ENCODE assay signal across 2 cellular contexts in the genomic region with DNA sequence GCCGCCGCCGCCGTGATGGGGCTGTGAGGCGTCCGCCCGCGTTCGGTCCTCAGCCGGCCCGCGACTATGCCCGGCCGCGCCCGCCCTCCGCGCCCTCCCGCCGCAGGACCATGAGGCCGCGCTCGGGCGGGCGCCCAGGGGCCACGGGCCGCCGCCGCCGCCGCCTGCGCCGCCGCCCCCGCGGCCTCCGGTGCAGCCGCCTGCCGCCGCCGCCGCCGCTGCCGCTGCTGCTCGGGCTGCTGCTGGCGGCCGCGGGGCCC.
TF ChIP-seq lines count a peak whose summit lies in the region.

No MANE protein-coding gene starts in this region.

TF ChIP-seq in IMR-90, 13 proteins besides CTCF, POLR2A, EP300 and RAD21 (continued from another document):
- TF ChIP-seq, protein P1, sequence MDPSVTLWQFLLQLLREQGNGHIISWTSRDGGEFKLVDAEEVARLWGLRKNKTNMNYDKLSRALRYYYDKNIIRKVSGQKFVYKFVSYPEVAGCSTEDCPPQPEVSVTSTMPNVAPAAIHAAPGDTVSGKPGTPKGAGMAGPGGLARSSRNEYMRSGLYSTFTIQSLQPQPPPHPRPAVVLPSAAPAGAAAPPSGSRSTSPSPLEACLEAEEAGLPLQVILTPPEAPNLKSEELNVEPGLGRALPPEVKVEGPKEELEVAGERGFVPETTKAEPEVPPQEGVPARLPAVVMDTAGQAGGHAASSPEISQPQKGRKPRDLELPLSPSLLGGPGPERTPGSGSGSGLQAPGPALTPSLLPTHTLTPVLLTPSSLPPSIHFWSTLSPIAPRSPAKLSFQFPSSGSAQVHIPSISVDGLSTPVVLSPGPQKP (IDR thresholded peaks at IDR 0.05; ENCODE audit: borderline replicate concordance, low read depth, low read length) = no peak
- TF ChIP-seq RFX5 (IDR thresholded peaks at IDR 0.05; ENCODE audit: low read depth, low read length) (no peak), CHD1 (IDR thresholded peaks at IDR 0.05; ENCODE audit: low read depth, low read length) (no peak), MAZ (IDR thresholded peaks at IDR 0.05; ENCODE audit: borderline replicate concordance, low read depth, low read length) (no peak), NFE2L2 (IDR thresholded peaks at IDR 0.05; ENCODE audit: low read depth, low read length) (no peak), FOS (IDR thresholded peaks at IDR 0.05; ENCODE audit: low read depth, low read length) (no peak), CEBPB (IDR thresholded peaks at IDR 0.05; ENCODE audit: low read depth, low read length) (no peak), BHLHE40 (IDR thresholded peaks at IDR 0.05; ENCODE audit: low read depth, low read length) (no peak)
- TF ChIP-seq, protein P2, sequence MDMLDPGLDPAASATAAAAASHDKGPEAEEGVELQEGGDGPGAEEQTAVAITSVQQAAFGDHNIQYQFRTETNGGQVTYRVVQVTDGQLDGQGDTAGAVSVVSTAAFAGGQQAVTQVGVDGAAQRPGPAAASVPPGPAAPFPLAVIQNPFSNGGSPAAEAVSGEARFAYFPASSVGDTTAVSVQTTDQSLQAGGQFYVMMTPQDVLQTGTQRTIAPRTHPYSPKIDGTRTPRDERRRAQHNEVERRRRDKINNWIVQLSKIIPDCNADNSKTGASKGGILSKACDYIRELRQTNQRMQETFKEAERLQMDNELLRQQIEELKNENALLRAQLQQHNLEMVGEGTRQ (IDR thresholded peaks at IDR 0.05; ENCODE audit: low read depth, low read length) = no peak

TF ChIP-seq in SK-N-SH, 30 proteins besides CTCF, POLR2A, EP300 and RAD21 (continued from another document):
- TF ChIP-seq, protein P3, sequence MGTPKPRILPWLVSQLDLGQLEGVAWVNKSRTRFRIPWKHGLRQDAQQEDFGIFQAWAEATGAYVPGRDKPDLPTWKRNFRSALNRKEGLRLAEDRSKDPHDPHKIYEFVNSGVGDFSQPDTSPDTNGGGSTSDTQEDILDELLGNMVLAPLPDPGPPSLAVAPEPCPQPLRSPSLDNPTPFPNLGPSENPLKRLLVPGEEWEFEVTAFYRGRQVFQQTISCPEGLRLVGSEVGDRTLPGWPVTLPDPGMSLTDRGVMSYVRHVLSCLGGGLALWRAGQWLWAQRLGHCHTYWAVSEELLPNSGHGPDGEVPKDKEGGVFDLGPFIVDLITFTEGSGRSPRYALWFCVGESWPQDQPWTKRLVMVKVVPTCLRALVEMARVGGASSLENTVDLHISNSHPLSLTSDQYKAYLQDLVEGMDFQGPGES (IDR thresholded peaks at IDR 0.05; ENCODE audit: low read depth, low read length) = no peak
- TF ChIP-seq, protein P4, sequence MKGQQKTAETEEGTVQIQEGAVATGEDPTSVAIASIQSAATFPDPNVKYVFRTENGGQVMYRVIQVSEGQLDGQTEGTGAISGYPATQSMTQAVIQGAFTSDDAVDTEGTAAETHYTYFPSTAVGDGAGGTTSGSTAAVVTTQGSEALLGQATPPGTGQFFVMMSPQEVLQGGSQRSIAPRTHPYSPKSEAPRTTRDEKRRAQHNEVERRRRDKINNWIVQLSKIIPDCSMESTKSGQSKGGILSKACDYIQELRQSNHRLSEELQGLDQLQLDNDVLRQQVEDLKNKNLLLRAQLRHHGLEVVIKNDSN (IDR thresholded peaks at IDR 0.05; ENCODE audit: borderline replicate concordance, low read depth) = no peak
- TF ChIP-seq EZH2phosphoT487 (IDR thresholded peaks at IDR 0.05; ENCODE audit: borderline replicate concordance, low read depth) (no peak), MEF2A (IDR thresholded peaks at IDR 0.05; ENCODE audit: borderline replicate concordance, low read depth) (no peak), TCF12 (IDR thresholded peaks at IDR 0.05) (no peak), SMC3 (IDR thresholded peaks at IDR 0.05; ENCODE audit: low read depth, low read length) (no peak), RXRA (IDR thresholded peaks at IDR 0.05; ENCODE audit: borderline replicate concordance, low read depth) (no peak), CHD2 (IDR thresholded peaks at IDR 0.05; ENCODE audit: low read length, partially characterized antibody) (no peak), FOSL2 (IDR thresholded peaks at IDR 0.05; ENCODE audit: borderline replicate concordance, low read depth) (no peak), MXI1 (IDR thresholded peaks at IDR 0.05; ENCODE audit: low read depth, low read length) (no peak), NFIC (IDR thresholded peaks at IDR 0.05; ENCODE audit: borderline replicate concordance) (no peak), TEAD4 (IDR thresholded peaks at IDR 0.05; ENCODE audit: borderline replicate concordance, insufficient read depth) (no peak), GATA2 (CRISPR knock-in tag; IDR thresholded peaks at IDR 0.05) (no peak)
- TF ChIP-seq, protein P5, sequence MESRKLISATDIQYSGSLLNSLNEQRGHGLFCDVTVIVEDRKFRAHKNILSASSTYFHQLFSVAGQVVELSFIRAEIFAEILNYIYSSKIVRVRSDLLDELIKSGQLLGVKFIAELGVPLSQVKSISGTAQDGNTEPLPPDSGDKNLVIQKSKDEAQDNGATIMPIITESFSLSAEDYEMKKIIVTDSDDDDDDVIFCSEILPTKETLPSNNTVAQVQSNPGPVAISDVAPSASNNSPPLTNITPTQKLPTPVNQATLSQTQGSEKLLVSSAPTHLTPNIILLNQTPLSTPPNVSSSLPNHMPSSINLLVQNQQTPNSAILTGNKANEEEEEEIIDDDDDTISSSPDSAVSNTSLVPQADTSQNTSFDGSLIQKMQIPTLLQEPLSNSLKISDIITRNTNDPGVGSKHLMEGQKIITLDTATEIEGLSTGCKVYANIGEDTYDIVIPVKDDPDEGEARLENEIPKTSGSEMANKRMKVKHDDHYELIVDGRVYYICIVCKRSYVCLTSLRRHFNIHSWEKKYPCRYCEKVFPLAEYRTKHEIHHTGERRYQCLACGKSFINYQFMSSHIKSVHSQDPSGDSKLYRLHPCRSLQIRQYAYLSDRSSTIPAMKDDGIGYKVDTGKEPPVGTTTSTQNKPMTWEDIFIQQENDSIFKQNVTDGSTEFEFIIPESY (IDR thresholded peaks at IDR 0.05; ENCODE audit: borderline replicate concordance, low read depth) = no peak
- TF ChIP-seq, protein P6, sequence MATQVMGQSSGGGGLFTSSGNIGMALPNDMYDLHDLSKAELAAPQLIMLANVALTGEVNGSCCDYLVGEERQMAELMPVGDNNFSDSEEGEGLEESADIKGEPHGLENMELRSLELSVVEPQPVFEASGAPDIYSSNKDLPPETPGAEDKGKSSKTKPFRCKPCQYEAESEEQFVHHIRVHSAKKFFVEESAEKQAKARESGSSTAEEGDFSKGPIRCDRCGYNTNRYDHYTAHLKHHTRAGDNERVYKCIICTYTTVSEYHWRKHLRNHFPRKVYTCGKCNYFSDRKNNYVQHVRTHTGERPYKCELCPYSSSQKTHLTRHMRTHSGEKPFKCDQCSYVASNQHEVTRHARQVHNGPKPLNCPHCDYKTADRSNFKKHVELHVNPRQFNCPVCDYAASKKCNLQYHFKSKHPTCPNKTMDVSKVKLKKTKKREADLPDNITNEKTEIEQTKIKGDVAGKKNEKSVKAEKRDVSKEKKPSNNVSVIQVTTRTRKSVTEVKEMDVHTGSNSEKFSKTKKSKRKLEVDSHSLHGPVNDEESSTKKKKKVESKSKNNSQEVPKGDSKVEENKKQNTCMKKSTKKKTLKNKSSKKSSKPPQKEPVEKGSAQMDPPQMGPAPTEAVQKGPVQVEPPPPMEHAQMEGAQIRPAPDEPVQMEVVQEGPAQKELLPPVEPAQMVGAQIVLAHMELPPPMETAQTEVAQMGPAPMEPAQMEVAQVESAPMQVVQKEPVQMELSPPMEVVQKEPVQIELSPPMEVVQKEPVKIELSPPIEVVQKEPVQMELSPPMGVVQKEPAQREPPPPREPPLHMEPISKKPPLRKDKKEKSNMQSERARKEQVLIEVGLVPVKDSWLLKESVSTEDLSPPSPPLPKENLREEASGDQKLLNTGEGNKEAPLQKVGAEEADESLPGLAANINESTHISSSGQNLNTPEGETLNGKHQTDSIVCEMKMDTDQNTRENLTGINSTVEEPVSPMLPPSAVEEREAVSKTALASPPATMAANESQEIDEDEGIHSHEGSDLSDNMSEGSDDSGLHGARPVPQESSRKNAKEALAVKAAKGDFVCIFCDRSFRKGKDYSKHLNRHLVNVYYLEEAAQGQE (IDR thresholded peaks at IDR 0.05; ENCODE audit: low read depth, low read length) = no peak
